8 cellular contexts compared by ENCODE assay signal in the genomic region with DNA sequence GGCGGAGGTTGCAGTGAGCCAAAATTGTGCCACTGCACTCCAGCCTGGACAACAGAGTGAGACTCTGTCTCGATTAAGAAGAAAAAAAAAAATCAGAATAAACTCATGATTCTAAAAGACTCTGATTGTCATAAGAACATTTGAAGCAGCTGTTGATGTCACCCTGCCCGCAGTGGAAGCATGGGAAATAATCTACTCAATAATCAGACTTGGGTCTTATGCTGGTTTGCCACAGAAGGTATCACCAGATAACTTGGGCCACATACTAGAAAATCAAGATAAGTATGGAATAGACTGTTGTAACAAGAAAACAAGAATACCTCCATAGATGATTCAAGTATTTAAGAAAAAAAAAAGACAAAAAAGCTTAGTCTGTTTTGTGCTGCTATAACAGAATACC. TPM values are rescaled to one million over a fixed set of nuclear protein-coding genes. Genes with fewer than 3 reads are reported as not detected.
"Had no signal": no experiment of that assay in that cellular context is flagged by ENCODE, and none has a peak within 500 bp of the region (broad histone marks: within the 10 kb centered on the region; RNA-seq: fewer than 3 reads in every experiment).

No MANE protein-coding gene starts in this region.

- DNase-seq: GDM1 had no signal

- FAIRE-seq: G401.6, GM12878, GM12891, GM12892, GM18507, GM19239 had no signal

- H3K4me3 ChIP-seq: GM12878 had no signal

- ATAC-seq: GM12878 had no signal

RNA-seq across cellular contexts. Expression of a gene that starts 52.5 kb away (rescaled TPM):
- total RNA-seq: G401, GM12878 had no signal
- polyA plus RNA-seq: GM12878 had no signal
